In the genomic region with DNA sequence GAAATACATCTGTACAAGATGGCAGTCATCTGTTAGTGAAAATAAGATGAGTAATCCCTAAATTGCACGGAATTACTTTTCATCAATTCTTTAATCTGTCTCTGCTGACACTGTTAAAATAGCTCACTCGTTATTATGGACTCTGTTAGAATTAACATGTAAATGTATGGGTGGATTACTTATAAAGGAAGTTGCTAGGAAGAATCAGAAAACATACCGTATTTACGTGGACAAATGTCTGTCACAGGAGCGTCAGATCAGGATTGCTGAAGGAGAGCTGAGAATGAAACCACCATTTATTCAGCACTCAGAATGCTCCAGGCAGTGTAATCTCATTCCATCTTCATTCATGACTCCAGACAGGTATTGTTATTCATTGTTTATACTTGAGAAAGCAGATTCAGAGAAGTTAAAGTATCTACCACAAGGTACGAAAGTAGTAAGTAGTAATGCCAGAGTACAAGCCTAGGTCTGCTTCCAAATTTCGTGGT, we compare ENCODE assay signal across 1 cellular context.
TF ChIP-seq lines count a peak whose summit lies in the region.

No MANE protein-coding gene starts in this region.

TF ChIP-seq in GM23338, 12 proteins besides CTCF, POLR2A, EP300 and RAD21 (continued from another document):
- TF ChIP-seq, protein P1, sequence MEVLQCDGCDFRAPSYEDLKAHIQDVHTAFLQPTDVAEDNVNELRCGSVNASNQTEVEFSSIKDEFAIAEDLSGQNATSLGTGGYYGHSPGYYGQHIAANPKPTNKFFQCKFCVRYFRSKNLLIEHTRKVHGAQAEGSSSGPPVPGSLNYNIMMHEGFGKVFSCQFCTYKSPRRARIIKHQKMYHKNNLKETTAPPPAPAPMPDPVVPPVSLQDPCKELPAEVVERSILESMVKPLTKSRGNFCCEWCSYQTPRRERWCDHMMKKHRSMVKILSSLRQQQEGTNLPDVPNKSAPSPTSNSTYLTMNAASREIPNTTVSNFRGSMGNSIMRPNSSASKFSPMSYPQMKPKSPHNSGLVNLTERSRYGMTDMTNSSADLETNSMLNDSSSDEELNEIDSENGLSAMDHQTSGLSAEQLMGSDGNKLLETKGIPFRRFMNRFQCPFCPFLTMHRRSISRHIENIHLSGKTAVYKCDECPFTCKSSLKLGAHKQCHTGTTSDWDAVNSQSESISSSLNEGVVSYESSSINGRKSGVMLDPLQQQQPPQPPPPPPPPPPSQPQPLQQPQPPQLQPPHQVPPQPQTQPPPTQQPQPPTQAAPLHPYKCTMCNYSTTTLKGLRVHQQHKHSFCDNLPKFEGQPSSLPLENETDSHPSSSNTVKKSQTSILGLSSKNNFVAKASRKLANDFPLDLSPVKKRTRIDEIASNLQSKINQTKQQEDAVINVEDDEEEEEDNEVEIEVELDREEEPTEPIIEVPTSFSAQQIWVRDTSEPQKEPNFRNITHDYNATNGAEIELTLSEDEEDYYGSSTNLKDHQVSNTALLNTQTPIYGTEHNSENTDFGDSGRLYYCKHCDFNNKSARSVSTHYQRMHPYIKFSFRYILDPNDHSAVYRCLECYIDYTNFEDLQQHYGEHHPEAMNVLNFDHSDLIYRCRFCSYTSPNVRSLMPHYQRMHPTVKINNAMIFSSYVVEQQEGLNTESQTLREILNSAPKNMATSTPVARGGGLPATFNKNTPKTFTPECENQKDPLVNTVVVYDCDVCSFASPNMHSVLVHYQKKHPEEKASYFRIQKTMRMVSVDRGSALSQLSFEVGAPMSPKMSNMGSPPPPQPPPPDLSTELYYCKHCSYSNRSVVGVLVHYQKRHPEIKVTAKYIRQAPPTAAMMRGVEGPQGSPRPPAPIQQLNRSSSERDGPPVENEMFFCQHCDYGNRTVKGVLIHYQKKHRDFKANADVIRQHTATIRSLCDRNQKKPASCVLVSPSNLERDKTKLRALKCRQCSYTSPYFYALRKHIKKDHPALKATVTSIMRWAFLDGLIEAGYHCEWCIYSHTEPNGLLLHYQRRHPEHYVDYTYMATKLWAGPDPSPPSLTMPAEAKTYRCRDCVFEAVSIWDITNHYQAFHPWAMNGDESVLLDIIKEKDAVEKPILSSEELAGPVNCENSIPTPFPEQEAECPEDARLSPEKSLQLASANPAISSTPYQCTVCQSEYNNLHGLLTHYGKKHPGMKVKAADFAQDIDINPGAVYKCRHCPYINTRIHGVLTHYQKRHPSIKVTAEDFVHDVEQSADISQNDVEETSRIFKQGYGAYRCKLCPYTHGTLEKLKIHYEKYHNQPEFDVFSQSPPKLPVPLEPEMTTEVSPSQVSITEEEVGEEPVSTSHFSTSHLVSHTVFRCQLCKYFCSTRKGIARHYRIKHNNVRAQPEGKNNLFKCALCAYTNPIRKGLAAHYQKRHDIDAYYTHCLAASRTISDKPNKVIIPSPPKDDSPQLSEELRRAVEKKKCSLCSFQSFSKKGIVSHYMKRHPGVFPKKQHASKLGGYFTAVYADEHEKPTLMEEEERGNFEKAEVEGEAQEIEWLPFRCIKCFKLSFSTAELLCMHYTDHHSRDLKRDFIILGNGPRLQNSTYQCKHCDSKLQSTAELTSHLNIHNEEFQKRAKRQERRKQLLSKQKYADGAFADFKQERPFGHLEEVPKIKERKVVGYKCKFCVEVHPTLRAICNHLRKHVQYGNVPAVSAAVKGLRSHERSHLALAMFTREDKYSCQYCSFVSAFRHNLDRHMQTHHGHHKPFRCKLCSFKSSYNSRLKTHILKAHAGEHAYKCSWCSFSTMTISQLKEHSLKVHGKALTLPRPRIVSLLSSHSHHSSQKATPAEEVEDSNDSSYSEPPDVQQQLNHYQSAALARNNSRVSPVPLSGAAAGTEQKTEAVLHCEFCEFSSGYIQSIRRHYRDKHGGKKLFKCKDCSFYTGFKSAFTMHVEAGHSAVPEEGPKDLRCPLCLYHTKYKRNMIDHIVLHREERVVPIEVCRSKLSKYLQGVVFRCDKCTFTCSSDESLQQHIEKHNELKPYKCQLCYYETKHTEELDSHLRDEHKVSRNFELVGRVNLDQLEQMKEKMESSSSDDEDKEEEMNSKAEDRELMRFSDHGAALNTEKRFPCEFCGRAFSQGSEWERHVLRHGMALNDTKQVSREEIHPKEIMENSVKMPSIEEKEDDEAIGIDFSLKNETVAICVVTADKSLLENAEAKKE (CRISPR knock-in tag; IDR thresholded peaks at IDR 0.05) = no peak
- TF ChIP-seq STAT1 (IDR thresholded peaks at IDR 0.05; ENCODE audit: unreplicated experiment) (no peak), CREB1 (CRISPR knock-in tag; IDR thresholded peaks at IDR 0.05; ENCODE audit: low read depth) (no peak), ZNF331 (CRISPR knock-in tag; IDR thresholded peaks at IDR 0.05; ENCODE audit: low read depth) (no peak), ZNF114 (CRISPR knock-in tag; IDR thresholded peaks at IDR 0.05) (no peak), EZH2 (IDR thresholded peaks at IDR 0.05; ENCODE audit: low read depth, unreplicated experiment) (no peak)
- TF ChIP-seq, protein P2, sequence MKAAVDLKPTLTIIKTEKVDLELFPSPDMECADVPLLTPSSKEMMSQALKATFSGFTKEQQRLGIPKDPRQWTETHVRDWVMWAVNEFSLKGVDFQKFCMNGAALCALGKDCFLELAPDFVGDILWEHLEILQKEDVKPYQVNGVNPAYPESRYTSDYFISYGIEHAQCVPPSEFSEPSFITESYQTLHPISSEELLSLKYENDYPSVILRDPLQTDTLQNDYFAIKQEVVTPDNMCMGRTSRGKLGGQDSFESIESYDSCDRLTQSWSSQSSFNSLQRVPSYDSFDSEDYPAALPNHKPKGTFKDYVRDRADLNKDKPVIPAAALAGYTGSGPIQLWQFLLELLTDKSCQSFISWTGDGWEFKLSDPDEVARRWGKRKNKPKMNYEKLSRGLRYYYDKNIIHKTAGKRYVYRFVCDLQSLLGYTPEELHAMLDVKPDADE (IDR thresholded peaks at IDR 0.05) = no peak
